In the genomic region with DNA sequence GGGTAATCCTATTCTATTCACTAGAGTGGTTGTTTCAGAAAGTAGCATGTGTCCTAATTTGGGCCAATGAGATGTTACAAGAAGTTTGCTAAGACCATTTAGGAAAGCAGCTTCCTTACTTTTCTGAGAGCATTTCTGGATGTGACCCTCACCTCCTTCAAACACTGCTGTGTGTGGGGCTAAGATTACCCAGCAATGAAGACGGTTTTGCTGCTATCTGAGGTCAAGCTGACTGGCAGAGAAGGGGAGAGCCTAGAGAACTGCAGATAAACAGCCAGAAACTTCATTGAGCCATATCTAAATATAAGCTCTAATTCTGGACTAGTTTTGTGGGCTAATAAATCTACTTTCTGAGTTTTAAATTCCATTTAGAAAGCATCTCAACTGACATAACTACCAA, we compare ENCODE assay signal across 42 cellular contexts. TPM values are rescaled to one million over a fixed set of nuclear protein-coding genes. Genes with fewer than 3 reads are reported as not detected.
"Had no signal": no experiment of that assay in that cellular context is flagged by ENCODE, and none has a peak within 500 bp of the region (broad histone marks: within the 10 kb centered on the region; RNA-seq: fewer than 3 reads in every experiment).

No MANE protein-coding gene starts in this region.

- DNase-seq: activated effector memory CD4-positive, alpha-beta T cell treated with anti-CD3 and anti-CD28 coated beads, Interleukin-2, amount 50 U/mL, for 16 hours; activated effector memory CD4-positive, alpha-beta T cell treated with Interleukin-2 at 50 U/mL for 16 hours; activated gamma-delta T cell; activated gamma-delta T cell treated with Interleukin-2 at 50 U/mL for 16 hours; activated naive CD4-positive, alpha-beta T cell; activated naive CD4-positive, alpha-beta T cell treated with anti-CD3 and anti-CD28 coated beads for 36 hours; activated naive CD4-positive, alpha-beta T cell treated with anti-CD3 and anti-CD28 coated beads, Interleukin-2, amount 10 ng/mL, durations not matched to agents 7 days and 5 days; activated naive CD4-positive, alpha-beta T cell treated with anti-CD3 and anti-CD28 coated beads, Interleukin-2, amount 50 U/mL, for 16 hours; activated naive CD4-positive, alpha-beta T cell treated with Interleukin-2 at 50 U/mL for 16 hours; activated naive CD8-positive, alpha-beta T cell treated with anti-CD3 and anti-CD28 coated beads for 36 hours; activated naive CD8-positive, alpha-beta T cell treated with anti-CD3 and anti-CD28 coated beads, Interleukin-2, amount 10 ng/mL, durations not matched to agents 7 days and 5 days; activated naive CD8-positive, alpha-beta T cell treated with anti-CD3 and anti-CD28 coated beads, Interleukin-2, amount 50 U/mL, for 24 hours; activated T-cell treated with anti-CD3 and anti-CD28 coated beads, Interleukin-2, amount 50 U/mL, for 1 hour; activated T-cell treated with anti-CD3 and anti-CD28 coated beads, Interleukin-2, amount 50 U/mL, for 24 hours; activated T-cell treated with anti-CD3 and anti-CD28 coated beads, Interleukin-2, amount 50 U/mL, for 4 hours; activated T-cell treated with anti-CD3 and anti-CD28 coated beads, Interleukin-2, amount 50 U/mL, for 48 hours; activated T-cell treated with anti-CD3 and anti-CD28 coated beads, Interleukin-2, amount 50 U/mL, for 72 hours; adrenal gland; amniotic stem cell; amygdala; anterior cingulate cortex; aorta; body of pancreas; brain microvascular endothelial cell; caudate nucleus; central memory CD4-positive, alpha-beta T cell; cerebellar nuclear complex had no signal

- H3K27me3 ChIP-seq: adrenal gland, ascending aorta, body of pancreas, brain microvascular endothelial cell, breast epithelium had no signal

- H3K4me3 ChIP-seq: adrenal gland, ascending aorta, body of pancreas, breast epithelium had no signal

- H3K4me1 ChIP-seq: adrenal gland, ascending aorta, body of pancreas, breast epithelium had no signal

- FAIRE-seq: bronchial epithelial cell had no signal

- H3K4me3 Mint-ChIP-seq: activated naive CD4-positive, alpha-beta T cell treated with anti-CD3 and anti-CD28 coated beads for 36 hours; activated naive CD4-positive, alpha-beta T cell treated with anti-CD3 and anti-CD28 coated beads, Interleukin-2, amount 10 ng/mL, durations not matched to agents 7 days and 5 days; activated naive CD4-positive, alpha-beta T cell treated with anti-CD3 and anti-CD28 coated beads, Interleukin-2, amount 50 U/mL, for 24 hours; activated naive CD8-positive, alpha-beta T cell; activated naive CD8-positive, alpha-beta T cell treated with anti-CD3 and anti-CD28 coated beads for 36 hours; activated naive CD8-positive, alpha-beta T cell treated with anti-CD3 and anti-CD28 coated beads, Interleukin-2, amount 10 ng/mL, durations not matched to agents 7 days and 5 days; activated naive CD8-positive, alpha-beta T cell treated with anti-CD3 and anti-CD28 coated beads, Interleukin-2, amount 50 U/mL, for 24 hours; activated T-cell treated with anti-CD3 and anti-CD28 coated beads, Interleukin-2, amount 50 U/mL, for 24 hours; activated T-cell treated with anti-CD3 and anti-CD28 coated beads, Interleukin-2, amount 50 U/mL, for 4 hours; activated T-cell treated with anti-CD3 and anti-CD28 coated beads, Interleukin-2, amount 50 U/mL, for 72 hours; activated T-helper 1 cell treated with anti-CD3 and anti-CD28 coated beads, Interleukin-12 subunit alpha, Interleukin-12 subunit beta, Interleukin-2, Interleukin-4 antibody, amounts not matched to agents 30 ng/mL and 10 ng/mL and 1 ng/mL, durations not matched to agents 14 hours and 24 hours and 36 hours; activated T-helper 17 cell treated with anti-CD3 and anti-CD28 coated beads, Interleukin-2, amount 50 U/mL, for 72 hours; brain; central memory CD8-positive, alpha-beta T cell had no signal

- H3K27ac ChIP-seq: adrenal gland, ascending aorta, body of pancreas, brain microvascular endothelial cell, breast epithelium had no signal

- ATAC-seq: activated naive CD4-positive, alpha-beta T cell treated with anti-CD3 and anti-CD28 coated beads, Interleukin-2, amount 50 U/mL, for 72 hours; activated naive CD8-positive, alpha-beta T cell treated with anti-CD3 and anti-CD28 coated beads, Interleukin-2, amount 50 U/mL, for 24 hours; activated T-cell treated with anti-CD3 and anti-CD28 coated beads, Interleukin-2, amount 50 U/mL, for 4 hours; activated T-cell treated with anti-CD3 and anti-CD28 coated beads, Interleukin-2, amount 50 U/mL, for 72 hours; activated T-helper 17 cell treated with anti-CD3 and anti-CD28 coated beads, Interleukin-2, amount 50 U/mL, for 72 hours; body of pancreas had no signal

- H3K9me3 ChIP-seq: adrenal gland, ascending aorta, body of pancreas, breast epithelium had no signal

- H3K27me3 Mint-ChIP-seq: activated naive CD4-positive, alpha-beta T cell treated with anti-CD3 and anti-CD28 coated beads, Interleukin-2, amount 10 ng/mL, durations not matched to agents 7 days and 5 days; activated naive CD4-positive, alpha-beta T cell treated with anti-CD3 and anti-CD28 coated beads, Interleukin-2, amount 50 U/mL, for 24 hours; activated naive CD8-positive, alpha-beta T cell; activated naive CD8-positive, alpha-beta T cell treated with anti-CD3 and anti-CD28 coated beads for 36 hours; activated naive CD8-positive, alpha-beta T cell treated with anti-CD3 and anti-CD28 coated beads, Interleukin-2, amount 10 ng/mL, durations not matched to agents 7 days and 5 days; activated naive CD8-positive, alpha-beta T cell treated with anti-CD3 and anti-CD28 coated beads, Interleukin-2, amount 50 U/mL, for 24 hours; activated T-cell treated with anti-CD3 and anti-CD28 coated beads, Interleukin-2, amount 50 U/mL, for 24 hours; activated T-helper 17 cell treated with anti-CD3 and anti-CD28 coated beads, Interleukin-2, amount 50 U/mL, for 72 hours; brain; central memory CD8-positive, alpha-beta T cell had no signal

- H3K9me3 Mint-ChIP-seq: activated naive CD4-positive, alpha-beta T cell treated with anti-CD3 and anti-CD28 coated beads for 36 hours; activated naive CD4-positive, alpha-beta T cell treated with anti-CD3 and anti-CD28 coated beads, Interleukin-2, amount 10 ng/mL, durations not matched to agents 7 days and 5 days; activated naive CD4-positive, alpha-beta T cell treated with anti-CD3 and anti-CD28 coated beads, Interleukin-2, amount 50 U/mL, for 24 hours; activated naive CD4-positive, alpha-beta T cell treated with anti-CD3 and anti-CD28 coated beads, Interleukin-2, amount 50 U/mL, for 72 hours; activated naive CD8-positive, alpha-beta T cell treated with anti-CD3 and anti-CD28 coated beads for 36 hours; activated naive CD8-positive, alpha-beta T cell treated with anti-CD3 and anti-CD28 coated beads, Interleukin-2, amount 10 ng/mL, durations not matched to agents 7 days and 5 days; activated naive CD8-positive, alpha-beta T cell treated with anti-CD3 and anti-CD28 coated beads, Interleukin-2, amount 50 U/mL, for 24 hours; activated T-cell treated with anti-CD3 and anti-CD28 coated beads, Interleukin-2, amount 50 U/mL, for 24 hours; activated T-cell treated with anti-CD3 and anti-CD28 coated beads, Interleukin-2, amount 50 U/mL, for 4 hours; activated T-cell treated with anti-CD3 and anti-CD28 coated beads, Interleukin-2, amount 50 U/mL, for 72 hours; activated T-helper 1 cell treated with anti-CD3 and anti-CD28 coated beads, Interleukin-12 subunit alpha, Interleukin-12 subunit beta, Interleukin-2, Interleukin-4 antibody, amounts not matched to agents 30 ng/mL and 10 ng/mL and 1 ng/mL, durations not matched to agents 14 hours and 24 hours and 36 hours; activated T-helper 17 cell treated with anti-CD3 and anti-CD28 coated beads, Interleukin-2, amount 50 U/mL, for 72 hours; activated T-helper 2 cell treated with anti-CD3 and anti-CD28 coated beads, Interferon-gamma antibody, Interleukin-2, Interleukin-4, amounts not matched to agents 10 μg/mL and 5 μg/mL and 100 μg/mL, durations not matched to agents 14 hours and 24 hours and 36 hours; brain; central memory CD8-positive, alpha-beta T cell had no signal

- H3K4me1 Mint-ChIP-seq: activated naive CD4-positive, alpha-beta T cell treated with anti-CD3 and anti-CD28 coated beads, Interleukin-2, amount 10 ng/mL, durations not matched to agents 7 days and 5 days; activated naive CD4-positive, alpha-beta T cell treated with anti-CD3 and anti-CD28 coated beads, Interleukin-2, amount 50 U/mL, for 24 hours; activated naive CD8-positive, alpha-beta T cell treated with anti-CD3 and anti-CD28 coated beads, Interleukin-2, amount 50 U/mL, for 24 hours; activated T-helper 17 cell treated with anti-CD3 and anti-CD28 coated beads, Interleukin-2, amount 50 U/mL, for 72 hours; brain; central memory CD8-positive, alpha-beta T cell had no signal

- H3K27ac Mint-ChIP-seq: activated naive CD4-positive, alpha-beta T cell treated with anti-CD3 and anti-CD28 coated beads for 36 hours; activated naive CD4-positive, alpha-beta T cell treated with anti-CD3 and anti-CD28 coated beads, Interleukin-2, amount 10 ng/mL, durations not matched to agents 7 days and 5 days; activated naive CD4-positive, alpha-beta T cell treated with anti-CD3 and anti-CD28 coated beads, Interleukin-2, amount 50 U/mL, for 24 hours; activated naive CD4-positive, alpha-beta T cell treated with anti-CD3 and anti-CD28 coated beads, Interleukin-2, amount 50 U/mL, for 72 hours; activated naive CD8-positive, alpha-beta T cell; activated naive CD8-positive, alpha-beta T cell treated with anti-CD3 and anti-CD28 coated beads for 36 hours; activated naive CD8-positive, alpha-beta T cell treated with anti-CD3 and anti-CD28 coated beads, Interleukin-2, amount 10 ng/mL, durations not matched to agents 7 days and 5 days; activated naive CD8-positive, alpha-beta T cell treated with anti-CD3 and anti-CD28 coated beads, Interleukin-2, amount 50 U/mL, for 24 hours; activated T-cell treated with anti-CD3 and anti-CD28 coated beads, Interleukin-2, amount 50 U/mL, for 24 hours; activated T-helper 1 cell treated with anti-CD3 and anti-CD28 coated beads, Interleukin-12 subunit alpha, Interleukin-12 subunit beta, Interleukin-2, Interleukin-4 antibody, amounts not matched to agents 30 ng/mL and 10 ng/mL and 1 ng/mL, durations not matched to agents 14 hours and 24 hours and 36 hours; activated T-helper 17 cell treated with anti-CD3 and anti-CD28 coated beads, Interleukin-2, amount 50 U/mL, for 72 hours; activated T-helper 2 cell treated with anti-CD3 and anti-CD28 coated beads, Interferon-gamma antibody, Interleukin-2, Interleukin-4, amounts not matched to agents 10 μg/mL and 5 μg/mL and 100 μg/mL, durations not matched to agents 14 hours and 24 hours and 36 hours; brain had no signal

RNA-seq across cellular contexts. Expression of gene ZAR1, which starts 36.4 kb away (rescaled TPM):
- total RNA-seq: activated naive CD4-positive, alpha-beta T cell treated with anti-CD3 and anti-CD28 coated beads for 36 hours; activated naive CD4-positive, alpha-beta T cell treated with anti-CD3 and anti-CD28 coated beads, Interleukin-2, amount 50 U/mL, for 72 hours; activated naive CD8-positive, alpha-beta T cell treated with anti-CD3 and anti-CD28 coated beads for 36 hours; activated naive CD8-positive, alpha-beta T cell treated with anti-CD3 and anti-CD28 coated beads, Interleukin-2, amount 10 ng/mL, durations not matched to agents 7 days and 5 days; activated T-cell treated with anti-CD3 and anti-CD28 coated beads, Interleukin-2, amount 50 U/mL, for 4 hours; activated T-cell treated with anti-CD3 and anti-CD28 coated beads, Interleukin-2, amount 50 U/mL, for 72 hours; activated T-helper 1 cell treated with anti-CD3 and anti-CD28 coated beads, Interleukin-12 subunit alpha, Interleukin-12 subunit beta, Interleukin-2, Interleukin-4 antibody, amounts not matched to agents 30 ng/mL and 10 ng/mL and 1 ng/mL, durations not matched to agents 14 hours and 24 hours and 36 hours; activated T-helper 17 cell treated with anti-CD3 and anti-CD28 coated beads, Interleukin-2, amount 50 U/mL, for 72 hours; activated T-helper 2 cell treated with anti-CD3 and anti-CD28 coated beads, Interferon-gamma antibody, Interleukin-2, Interleukin-4, amounts not matched to agents 10 μg/mL and 5 μg/mL and 100 μg/mL, durations not matched to agents 14 hours and 24 hours and 36 hours; adrenal gland; aorta; astrocyte; body of pancreas; cardiac septum; chondrocyte had no signal
- polyA plus RNA-seq: adipose tissue, adrenal gland, aorta had no signal

RNA-seq across cellular contexts. Expression of gene SLC10A4, which starts 43.3 kb away (rescaled TPM):
- total RNA-seq: activated naive CD4-positive, alpha-beta T cell treated with anti-CD3 and anti-CD28 coated beads for 36 hours; activated naive CD4-positive, alpha-beta T cell treated with anti-CD3 and anti-CD28 coated beads, Interleukin-2, amount 50 U/mL, for 72 hours; activated naive CD8-positive, alpha-beta T cell treated with anti-CD3 and anti-CD28 coated beads for 36 hours; activated T-cell treated with anti-CD3 and anti-CD28 coated beads, Interleukin-2, amount 50 U/mL, for 4 hours; activated T-cell treated with anti-CD3 and anti-CD28 coated beads, Interleukin-2, amount 50 U/mL, for 72 hours; activated T-helper 17 cell treated with anti-CD3 and anti-CD28 coated beads, Interleukin-2, amount 50 U/mL, for 72 hours; activated T-helper 2 cell treated with anti-CD3 and anti-CD28 coated beads, Interferon-gamma antibody, Interleukin-2, Interleukin-4, amounts not matched to agents 10 μg/mL and 5 μg/mL and 100 μg/mL, durations not matched to agents 14 hours and 24 hours and 36 hours; bronchial epithelial cell; chondrocyte had no signal
